In genomic region chr15:91940466-91941381, GRCh38 we compare ENCODE assay signal across 1 cellular context.
TF ChIP-seq lines count a peak whose summit lies in the region.

No MANE protein-coding gene starts in this region.

TF ChIP-seq in WTC11, 78 proteins besides CTCF, POLR2A, EP300 and RAD21 (continued from another document):
- TF ChIP-seq CDX4 (CRISPR knock-in tag; IDR thresholded peaks at IDR 0.05; ENCODE audit: borderline replicate concordance) (no peak), E2F1 (CRISPR knock-in tag; IDR thresholded peaks at IDR 0.05) (no peak), ZBTB21 (CRISPR knock-in tag; IDR thresholded peaks at IDR 0.05; ENCODE audit: borderline replicate concordance) (no peak), SOX15 (CRISPR knock-in tag; IDR thresholded peaks at IDR 0.05) (no peak), MYBL2 (CRISPR knock-in tag; IDR thresholded peaks at IDR 0.05) (no peak)
TF ChIP-seq in WTC11: peak in this region for 0.
